In genomic region chr11:41392591-41392990, GRCh38 we compare ENCODE assay signal across 23 cellular contexts.
"Had no signal": no experiment of that assay in that cellular context is flagged by ENCODE, and none has a peak within 500 bp of the region (broad histone marks: within the 10 kb centered on the region; RNA-seq: fewer than 3 reads in every experiment).

No MANE protein-coding gene starts in this region.

- H2AFZ ChIP-seq: parathyroid adenoma had no signal

- H3K36me3 ChIP-seq: heart right ventricle, neutrophil, stomach, upper lobe of left lung had no signal

- H3K4me1 Mint-ChIP-seq: activated CD4-positive, alpha-beta T cell treated with anti-CD3 and anti-CD28 coated beads, Interleukin-2, amount 10 ng/mL, durations not matched to agents 24 days and 14 days; naive B cell had no signal

- H3K4me1 ChIP-seq: parathyroid adenoma, stomach, testis, upper lobe of left lung had no signal

- FAIRE-seq: frontal cortex, TTC549 had no signal

- H3K27me3 ChIP-seq: heart right ventricle, neutrophil, stomach, testis, upper lobe of left lung had no signal

- H3K27ac Mint-ChIP-seq: activated B cell treated with CpG ODN at 0.5 μM for 24 hours; activated CD4-positive, alpha-beta T cell treated with anti-CD3 and anti-CD28 coated beads, Interleukin-2, amount 10 ng/mL, durations not matched to agents 24 days and 14 days; activated CD8-positive, alpha-beta T cell treated with anti-CD3 and anti-CD28 coated beads, Interleukin-2, amount 10 ng/mL, durations not matched to agents 7 days and 5 days; activated naive CD8-positive, alpha-beta T cell; activated T-cell treated with anti-CD3 and anti-CD28 coated beads, Interleukin-2, amount 50 U/mL, for 72 hours; effector memory CD8-positive, alpha-beta T cell had no signal

- H3K4me3 ChIP-seq: heart right ventricle, stomach, testis, upper lobe of left lung had no signal

- H3K27me3 Mint-ChIP-seq: activated B cell treated with CpG ODN at 0.5 μM for 24 hours; activated CD4-positive, alpha-beta T cell treated with anti-CD3 and anti-CD28 coated beads, Interleukin-2, amount 10 ng/mL, durations not matched to agents 24 days and 14 days; activated naive CD8-positive, alpha-beta T cell; effector memory CD8-positive, alpha-beta T cell; naive B cell had no signal

- DNase-seq: activated B cell treated with CpG ODN at 0.5 μM for 24 hours; activated CD4-positive, alpha-beta T cell treated with anti-CD3 and anti-CD28 coated beads, Interleukin-2, amount 10 ng/mL, durations not matched to agents 24 days and 14 days; activated CD8-positive, alpha-beta memory T cell treated with anti-CD3 and anti-CD28 coated beads, Interleukin-2, amount 50 U/mL, for 48 hours; activated CD8-positive, alpha-beta T cell treated with anti-CD3 and anti-CD28 coated beads, Interleukin-2, amount 10 ng/mL, durations not matched to agents 7 days and 5 days; activated gamma-delta T cell; activated T-cell treated with anti-CD3 and anti-CD28 coated beads, Interleukin-2, amount 50 U/mL, for 72 hours; amniotic stem cell; central memory CD4-positive, alpha-beta T cell; cortex of kidney; effector memory CD8-positive, alpha-beta T cell; heart right ventricle; naive B cell; stimulated activated CD4-positive, alpha-beta T cell treated with anti-CD3 and anti-CD28 coated beads, Interleukin-1b, Interleukin-23, amount 100 ng/mL, for 48 hours; stomach; testis; upper lobe of left lung had no signal

- ATAC-seq: activated CD8-positive, alpha-beta T cell treated with anti-CD3 and anti-CD28 coated beads, Interleukin-2, amount 10 ng/mL, durations not matched to agents 7 days and 5 days; activated T-cell treated with anti-CD3 and anti-CD28 coated beads, Interleukin-2, amount 50 U/mL, for 72 hours; effector memory CD8-positive, alpha-beta T cell; heart right ventricle had no signal

- H3K36me3 Mint-ChIP-seq: activated naive CD8-positive, alpha-beta T cell; brain; naive B cell had no signal

- H3K9ac ChIP-seq: parathyroid adenoma had no signal

- H3K9me3 Mint-ChIP-seq: brain had no signal

- H3K4me3 Mint-ChIP-seq: activated B cell treated with CpG ODN at 0.5 μM for 24 hours; activated CD4-positive, alpha-beta T cell treated with anti-CD3 and anti-CD28 coated beads, Interleukin-2, amount 10 ng/mL, durations not matched to agents 24 days and 14 days; activated CD8-positive, alpha-beta T cell treated with anti-CD3 and anti-CD28 coated beads, Interleukin-2, amount 10 ng/mL, durations not matched to agents 7 days and 5 days; activated naive CD8-positive, alpha-beta T cell; activated T-cell treated with anti-CD3 and anti-CD28 coated beads, Interleukin-2, amount 50 U/mL, for 72 hours; brain; effector memory CD8-positive, alpha-beta T cell; naive B cell had no signal

- H3K9me3 ChIP-seq: heart right ventricle, neutrophil, stomach, testis, upper lobe of left lung had no signal

- H3K27ac ChIP-seq: epithelial cell of prostate, heart right ventricle, neutrophil, parathyroid adenoma, stomach, testis, upper lobe of left lung had no signal
